Comparison of ENCODE assay signal across 22 cellular contexts in genomic region chr3:129433565-129433964, GRCh38. TPM values are rescaled to one million over a fixed set of nuclear protein-coding genes. Genes with fewer than 3 reads are reported as not detected.
"Had no signal": no experiment of that assay in that cellular context is flagged by ENCODE, and none has a peak within 500 bp of the region (broad histone marks: within the 10 kb centered on the region; RNA-seq: fewer than 3 reads in every experiment).

No MANE protein-coding gene starts in this region.

- H3K27me3 Mint-ChIP-seq: activated CD4-positive, alpha-beta memory T cell treated with anti-CD3 and anti-CD28 coated beads, Interleukin-2, amount 10 ng/mL, durations not matched to agents 7 days and 5 days; activated CD8-positive, alpha-beta memory T cell treated with anti-CD3 and anti-CD28 coated beads, Interleukin-2, amount 10 ng/mL, durations not matched to agents 7 days and 5 days; dendritic cell treated with granulocyte-macrophage colony-stimulating factor and Interleukin-4, amounts not matched to agents 40 ng/mL and 50 ng/mL, for 4 days had no signal

- ATAC-seq: activated CD8-positive, alpha-beta memory T cell treated with anti-CD3 and anti-CD28 coated beads, Interleukin-2, amount 10 ng/mL, durations not matched to agents 7 days and 5 days; activated T-cell treated with anti-CD3 and anti-CD28 coated beads, Interleukin-2, amount 50 U/mL, for 4 hours; heart right ventricle; lower lobe of right lung; stimulated activated naive CD8-positive, alpha-beta T cell treated with anti-CD3 and anti-CD28 coated beads, Interleukin-15, Interleukin-2, amounts not matched to agents 100 U/mL and 50 U/mL, for 24 hours; WTC11 had no signal

- DNase-seq: activated CD4-positive, alpha-beta memory T cell treated with anti-CD3 and anti-CD28 coated beads, Interleukin-2, amount 10 ng/mL, durations not matched to agents 7 days and 5 days; activated CD4-positive, alpha-beta T cell treated with anti-CD3 and anti-CD28 coated beads for 48 hours; activated CD8-positive, alpha-beta memory T cell treated with anti-CD3 and anti-CD28 coated beads, Interleukin-2, amount 10 ng/mL, durations not matched to agents 7 days and 5 days; activated effector memory CD4-positive, alpha-beta T cell treated with Interleukin-2 at 50 U/mL for 16 hours; activated naive CD4-positive, alpha-beta T cell treated with anti-CD3 and anti-CD28 coated beads, Interleukin-2, amount 50 U/mL, for 16 hours; activated T-cell treated with anti-CD3 and anti-CD28 coated beads, Interleukin-2, amount 50 U/mL, for 4 hours; effector CD8-positive, alpha-beta T cell; esophagus squamous epithelium; heart right ventricle; lower lobe of right lung; occipital lobe; posterior cingulate gyrus; stimulated activated CD4-positive, alpha-beta T cell treated with anti-CD3 and anti-CD28 coated beads, Interleukin-12 subunit alpha, Interleukin-12 subunit beta, amount 100 ng/mL, for 4 hours; stimulated activated CD4-positive, alpha-beta T cell treated with anti-CD3 and anti-CD28 coated beads, Interleukin-1b, Interleukin-23, amount 100 ng/mL, for 48 hours; stimulated activated CD8-positive, alpha-beta memory T cell treated with anti-CD3 and anti-CD28 coated beads, Interleukin-4, amount 100 ng/mL, for 48 hours; stimulated activated naive CD8-positive, alpha-beta T cell treated with anti-CD3 and anti-CD28 coated beads, Interleukin-15, Interleukin-2, amounts not matched to agents 100 U/mL and 50 U/mL, for 24 hours had no signal

- H3K4me3 Mint-ChIP-seq: activated CD4-positive, alpha-beta memory T cell treated with anti-CD3 and anti-CD28 coated beads, Interleukin-2, amount 10 ng/mL, durations not matched to agents 7 days and 5 days; activated CD8-positive, alpha-beta memory T cell treated with anti-CD3 and anti-CD28 coated beads, Interleukin-2, amount 10 ng/mL, durations not matched to agents 7 days and 5 days; activated T-cell treated with anti-CD3 and anti-CD28 coated beads, Interleukin-2, amount 50 U/mL, for 4 hours; dendritic cell treated with granulocyte-macrophage colony-stimulating factor and Interleukin-4, amounts not matched to agents 40 ng/mL and 50 ng/mL, for 4 days; nephron; WTC11 had no signal

- H3K27me3 ChIP-seq: cardiac muscle cell, esophagus squamous epithelium, heart right ventricle, tibial nerve had no signal

- H3K4me3 ChIP-seq: cardiac muscle cell, esophagus squamous epithelium, heart right ventricle, lower lobe of right lung, tibial nerve had no signal

- H3K9me3 ChIP-seq: esophagus squamous epithelium, heart right ventricle, lower lobe of right lung, tibial nerve had no signal

- H3K27ac Mint-ChIP-seq: activated CD4-positive, alpha-beta memory T cell treated with anti-CD3 and anti-CD28 coated beads, Interleukin-2, amount 10 ng/mL, durations not matched to agents 7 days and 5 days; activated CD8-positive, alpha-beta memory T cell treated with anti-CD3 and anti-CD28 coated beads, Interleukin-2, amount 10 ng/mL, durations not matched to agents 7 days and 5 days; dendritic cell treated with granulocyte-macrophage colony-stimulating factor and Interleukin-4, amounts not matched to agents 40 ng/mL and 50 ng/mL, for 4 days; nephron; WTC11 had no signal

- H3K9me3 Mint-ChIP-seq: activated CD4-positive, alpha-beta memory T cell treated with anti-CD3 and anti-CD28 coated beads, Interleukin-2, amount 10 ng/mL, durations not matched to agents 7 days and 5 days; activated T-cell treated with anti-CD3 and anti-CD28 coated beads, Interleukin-2, amount 50 U/mL, for 4 hours; dendritic cell treated with granulocyte-macrophage colony-stimulating factor and Interleukin-4, amounts not matched to agents 40 ng/mL and 50 ng/mL, for 4 days; nephron; WTC11 had no signal

- H3K27ac ChIP-seq: cardiac muscle cell, esophagus squamous epithelium, heart right ventricle, lower lobe of right lung, tibial nerve had no signal

RNA-seq across cellular contexts. Expression of gene EFCAB12, which starts 5.1 kb away (rescaled TPM):
- total RNA-seq: chondrocyte had no signal
